Comparison of ENCODE assay signal across 11 cellular contexts in genomic region chr10:101492814-101493213, GRCh38.
"Had no signal": no experiment of that assay in that cellular context is flagged by ENCODE, and none has a peak within 500 bp of the region (broad histone marks: within the 10 kb centered on the region; RNA-seq: fewer than 3 reads in every experiment).

No MANE protein-coding gene starts in this region.

- FAIRE-seq: H1, H54, K562 had no signal

- H3K4me3 Mint-ChIP-seq: GM23338, H9, HFFc6 had no signal

- H3K4me2 ChIP-seq: GM23338 had no signal

- H3K27ac ChIP-seq: HL-60 had no signal

- H3K27ac Mint-ChIP-seq: GM23338, H9, HFFc6 had no signal

- H3K4me3 ChIP-seq: GM23338, K562 had no signal

- H3K9me3 Mint-ChIP-seq: GM23338, H9, HFFc6 had no signal

- DNase-seq: H9, HCEC 1CT, HFFc6, IMR-90, Kasumi-1, KG1 had no signal

- ATAC-seq: GM23338, K562 had no signal

- H2AFZ ChIP-seq: GM23338 had no signal
